9 cellular contexts compared by ENCODE assay signal in the genomic region with DNA sequence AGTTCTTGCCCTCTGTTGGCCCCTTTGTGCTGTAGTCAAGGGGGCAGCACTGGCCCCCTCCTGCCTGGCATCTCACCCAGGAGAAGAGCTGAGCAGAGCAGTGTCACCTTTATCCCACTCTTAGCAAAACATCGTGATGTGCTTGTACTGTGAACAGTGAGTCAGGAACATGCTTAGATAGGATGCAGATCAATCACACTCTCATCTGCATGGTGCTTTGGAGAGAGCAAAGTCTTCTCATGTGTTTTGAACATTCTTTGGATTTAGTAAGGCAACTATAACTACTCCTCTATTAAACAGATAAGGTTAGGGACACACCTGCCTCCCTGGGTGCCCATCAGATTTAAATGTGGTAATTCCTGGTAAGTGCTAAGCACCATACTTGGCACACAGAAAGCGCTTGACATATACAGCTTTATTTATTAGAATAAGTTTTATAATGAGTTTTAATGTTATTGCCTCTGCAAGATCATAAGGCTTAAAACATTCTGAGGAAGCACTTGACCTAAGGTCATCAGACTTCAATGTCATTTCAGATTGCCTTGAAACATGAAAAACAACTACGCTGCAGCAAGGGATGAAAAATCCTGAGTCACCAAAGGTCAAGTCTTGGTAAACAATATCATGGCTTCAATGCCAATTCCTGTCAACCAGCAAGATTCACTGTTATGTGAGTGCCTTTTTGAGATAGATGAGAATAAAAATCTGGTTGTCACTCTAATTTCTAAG.
A peak's percentile ranks its signal among the peaks of the same experiment; 100 is the strongest.
DNase-seq lines count a peak whose midpoint lies in the region; ATAC-seq, FAIRE-seq and TF ChIP-seq lines count a peak whose summit lies in the region.
"Had no signal": no experiment of that assay in that cellular context is flagged by ENCODE, and none has a peak within 500 bp of the region (broad histone marks: within the 10 kb centered on the region; RNA-seq: fewer than 3 reads in every experiment).

No MANE protein-coding gene starts in this region.

- ATAC-seq in mucosa of descending colon: peak; percentile 33

- intact Hi-C loops in mucosa of descending colon (cut with DNase I, micrococcal nuclease) (no loop called here), lower leg skin (cut with DNase I; ENCODE audit: low total_unique reads) (no loop called here)

- peak; percentile 98 for FAIRE-seq in H54 (lab: Jason Lieb, UNC)
- FAIRE-seq in bronchial epithelial cell (lab: Jason Lieb, UNC): no peak
- FAIRE-seq: endothelial cell of umbilical vein had no signal

- no peaks in the 10 kb centered on the region for H3K9me3 ChIP-seq in mucosa of descending colon

- DNase-seq in ACHN (peak; percentile 7), H54 (ENCODE audit: insufficient read length, low spot score) (peak; percentile 30), bronchial epithelial cell (ENCODE audit: low read depth) (peak; percentile 71), mucosa of descending colon (no peak), lower leg skin (ENCODE audit: low spot score in 2 of 2) (no peak), NCI-H2081 (lab: John Stamatoyannopoulos, UW) (no peak), RPMI8226 (no peak), NCI-H345 (lab: John Stamatoyannopoulos, UW) (no peak)

- in situ Hi-C loops in ACHN (cut with HindIII; ENCODE audit: low pct_ligation_motif_present, low pct_unique_long_range_greater_than_20kb, low sequenced_read_pairs): no loop called here

- peaks cover 10% of the 10 kb centered on the region for H3K4me1 ChIP-seq in mucosa of descending colon (ENCODE audit: low read depth)

- H3K36me3 ChIP-seq in bronchial epithelial cell (ENCODE audit: control insufficient read depth, insufficient read depth, low read length) (no peaks in the 10 kb centered on the region), mucosa of descending colon (ENCODE audit: low read depth) (no peaks in the 10 kb centered on the region)

- H3K4me3 ChIP-seq in bronchial epithelial cell (ENCODE audit: low read depth, low read length) (no peak overlapping the region), mucosa of descending colon (no peak overlapping the region), lower leg skin (ENCODE audit: low read depth, poor library complexity, severe bottlenecking) (no peak overlapping the region)

- no peak for TF ChIP-seq CTCF in bronchial epithelial cell (IDR thresholded peaks at IDR 0.05; ENCODE audit: insufficient read depth, low read length, severe bottlenecking)
- no peak for TF ChIP-seq CTCF in mucosa of descending colon (IDR thresholded peaks at IDR 0.05)
- no peak for TF ChIP-seq CTCF in lower leg skin (IDR thresholded peaks at IDR 0.05)

- TF ChIP-seq POLR2A in H54 (IDR thresholded peaks at IDR 0.05; ENCODE audit: low read depth, low read length): no peak
- no peak for TF ChIP-seq POLR2A in lower leg skin (IDR thresholded peaks at IDR 0.05)

- 86 to 88% methylated on average over 3 of the region's 3 CpGs for WGBS in lower leg skin, 2 donors

- H3K27me3 ChIP-seq in bronchial epithelial cell (ENCODE audit: control insufficient read depth, insufficient read depth, low read length): no peaks in the 10 kb centered on the region

Comparison
In these comparisons a context has a peak if more than half of its experiments do, and no peak if none do; other contexts are left out.
1. DNase-seq: peak in ACHN (single experiment), H54 (single experiment) and bronchial epithelial cell (single experiment); none in mucosa of descending colon (0 of 3), lower leg skin (0 of 2), NCI-H2081 (0 of 2), RPMI8226 (single experiment) and NCI-H345 (single experiment).